Comparison of ENCODE assay signal across 10 cellular contexts in the genomic region with DNA sequence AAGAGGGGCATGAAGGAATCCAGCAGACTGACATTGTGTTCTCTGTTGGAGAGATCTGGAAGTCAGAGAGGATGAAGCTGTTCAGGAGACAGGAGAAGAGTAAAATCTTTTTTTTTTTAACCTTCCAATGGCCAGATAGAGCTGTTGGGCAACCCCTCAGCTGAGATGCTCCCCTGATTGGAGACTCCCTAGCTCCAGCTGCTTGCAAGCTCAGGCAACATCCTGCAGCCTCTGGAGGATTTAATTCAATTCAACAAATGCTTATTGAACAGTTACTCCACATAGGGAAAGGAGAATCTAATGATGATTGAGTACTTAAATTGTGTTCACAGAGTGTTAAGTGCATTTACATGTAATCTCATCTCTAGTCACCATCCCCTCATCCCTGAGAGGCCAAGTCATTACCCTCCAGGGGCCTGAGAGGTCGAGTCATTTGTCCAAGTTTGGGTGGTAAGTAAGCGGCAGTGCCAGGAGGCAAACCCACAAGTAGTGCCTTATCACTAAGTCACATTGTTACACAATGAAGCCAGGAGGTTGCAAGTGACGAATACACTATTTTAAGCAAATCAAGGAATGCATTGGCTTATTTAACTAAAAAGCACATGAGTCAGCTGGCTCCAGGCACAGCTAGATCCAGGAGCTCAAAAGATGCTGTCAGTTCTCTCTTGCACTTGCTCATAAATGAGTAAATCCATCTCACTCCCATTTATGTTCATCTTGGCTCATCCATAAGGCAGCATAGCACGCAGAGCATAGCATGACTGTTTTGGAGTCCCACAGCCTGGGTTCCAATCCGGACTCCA.
DNase-seq lines count a peak whose midpoint lies in the region; ATAC-seq and TF ChIP-seq lines count a peak whose summit lies in the region.
"Had no signal": no experiment of that assay in that cellular context is flagged by ENCODE, and none has a peak within 500 bp of the region (broad histone marks: within the 10 kb centered on the region; RNA-seq: fewer than 3 reads in every experiment).

No MANE protein-coding gene starts in this region.

- H3K36me3 ChIP-seq in esophagus (ENCODE audit: control insufficient read depth in 2 of 2, insufficient read depth in 2 of 2, low read length in 1 of 2): no peaks in the 10 kb centered on the region

- peak overlapping the region; percentile 39 to 78 for H3K27ac ChIP-seq in esophagus (ENCODE audit: low read depth in 2 of 2, low read length in 1 of 2)
- H3K27ac ChIP-seq: KMS-11 had no signal

- ATAC-seq in omental fat pad (ENCODE audit: low FRiP score) (peak; percentile 82), GM18868 (IDR thresholded peaks at IDR 0.05; ENCODE audit: unreplicated experiment) (no peak), HG03521 (IDR thresholded peaks at IDR 0.05; ENCODE audit: unreplicated experiment) (no peak), HG03432 (IDR thresholded peaks at IDR 0.05; ENCODE audit: unreplicated experiment) (no peak)

- DNase-seq in Ammon's horn (ENCODE audit: low spot score) (peak; percentile 70), NCI-H82 (lab: John Stamatoyannopoulos, UW) (peak; percentile 71), omental fat pad (ENCODE audit: low spot score) (no peak)
- DNase-seq in stimulated activated CD4-positive, alpha-beta T cell treated with anti-CD3 and anti-CD28 coated beads, Interleukin-15, amount 100 ng/mL, for 24 hours: no peak
- DNase-seq: activated naive CD8-positive, alpha-beta T cell treated with anti-CD3 and anti-CD28 coated beads, Interleukin-2, amount 10 ng/mL, durations not matched to agents 7 days and 5 days had no signal

- no peak overlapping the region for H3K4me3 ChIP-seq in esophagus (ENCODE audit: low read depth in 1 of 2, low read length in 2 of 2)

- TF ChIP-seq CTCF in omental fat pad (IDR thresholded peaks at IDR 0.05): no peak

- peaks cover 0 to 16% of the 10 kb centered on the region in 2 donors for H3K4me1 ChIP-seq in esophagus (ENCODE audit: control insufficient read depth in 2 of 2, insufficient read depth in 2 of 2, low read length in 1 of 2)

- no peaks in the 10 kb centered on the region for H3K27me3 ChIP-seq in esophagus (ENCODE audit: control insufficient read depth in 1 of 2, insufficient read depth in 2 of 2, low read length in 2 of 2)

- WGBS in esophagus, 2 donors: 26 to 43% methylated on average over 5 of the region's 5 CpGs

- no peaks in the 10 kb centered on the region for H3K9me3 ChIP-seq in esophagus (ENCODE audit: control insufficient read depth in 2 of 2, insufficient read depth in 1 of 2, low read depth in 1 of 2, low read length in 1 of 2)

Comparison
In these comparisons a context has a peak if more than half of its experiments do, and no peak if none do; other contexts are left out.
1. DNase-seq: peak in Ammon's horn (single experiment) and NCI-H82 (single experiment); none in omental fat pad (single experiment) and stimulated activated CD4-positive, alpha-beta T cell treated with anti-CD3 and anti-CD28 coated beads, Interleukin-15, amount 100 ng/mL, for 24 hours (single experiment).